17 cellular contexts compared by ENCODE assay signal in genomic region chr12:53011889-53012288, GRCh38. TPM values are rescaled to one million over a fixed set of nuclear protein-coding genes. Genes with fewer than 3 reads are reported as not detected.
A peak's percentile ranks its signal among the peaks of the same experiment; 100 is the strongest.
DNase-seq lines count a peak whose midpoint lies in the region; ATAC-seq and TF ChIP-seq lines count a peak whose summit lies in the region.
"Had no signal": no experiment of that assay in that cellular context is flagged by ENCODE, and none has a peak within 500 bp of the region (broad histone marks: within the 10 kb centered on the region; RNA-seq: fewer than 3 reads in every experiment).

No MANE protein-coding gene starts in this region.

- peak overlapping the region in 1 of 3 donors; percentile 22 for H3K4me3 ChIP-seq in right lobe of liver
- no peak overlapping the region for H3K4me3 ChIP-seq in aorta (ENCODE audit: low read length in 2 of 2)
- H3K4me3 ChIP-seq: adrenal gland, SJSA1, testis had no signal

- H3K27me3 ChIP-seq in right lobe of liver (no peaks in the 10 kb centered on the region), aorta (ENCODE audit: control insufficient read depth in 1 of 2, insufficient read depth in 2 of 2, low read length in 1 of 2) (no peaks in the 10 kb centered on the region)
- H3K27me3 ChIP-seq: adrenal gland, SJSA1, testis had no signal

- peak overlapping the region; percentile 19; the same call in 1 of the 2 replicates for H3K27ac ChIP-seq in 22Rv1
- H3K27ac ChIP-seq in VCaP: peak overlapping the region; percentile 33
- peak overlapping the region in 2 of 3 donors; percentile 62 to 69 for H3K27ac ChIP-seq in right lobe of liver
- H3K27ac ChIP-seq in aorta (ENCODE audit: low read depth in 1 of 2, low read length in 2 of 2): no peak overlapping the region
- H3K27ac ChIP-seq: adrenal gland, SJSA1, testis had no signal

- WGBS in right lobe of liver (ENCODE audit: insufficient coverage, low coverage, low lambda C conversion rate, missing lambda C conversion rate): 49% methylated on average over 3 of the region's 3 CpGs
- 80 to 87% methylated on average over 3 of the region's 3 CpGs for WGBS in aorta, 2 donors

- DNase-seq in Caki2 (ENCODE audit: low read depth) (peak; percentile 33), right lobe of liver (no peak), aorta (no peak), NCI-H1417 treated with DMSO at 0.1 percent for 48 hours (lab: John Stamatoyannopoulos, UW) (no peak), posterior cingulate gyrus (no peak)
- DNase-seq: activated CD4-positive, alpha-beta T cell treated with anti-CD3 and anti-CD28 coated beads for 1 hour; adrenal gland; caudate nucleus; MM.1S; NCI-H187 treated with DMSO at 0.1 percent for 48 hours; NCI-H510A; stimulated activated CD4-positive, alpha-beta T cell treated with anti-CD3 and anti-CD28 coated beads, Interleukin-2, amount 100 ng/mL, for 48 hours; testis had no signal

- TF ChIP-seq CTCF in 22Rv1 (IDR thresholded peaks at IDR 0.05) (no peak), VCaP (conservative IDR thresholded peaks at IDR 0.05) (no peak), right lobe of liver (IDR thresholded peaks at IDR 0.05) (no peak)

- peak; percentile 66 to 80 (median 78) for ATAC-seq in right lobe of liver
- no peak for ATAC-seq in HG03460 (IDR thresholded peaks at IDR 0.05; ENCODE audit: unreplicated experiment)
- no peak for ATAC-seq in aorta (ENCODE audit: low FRiP score)

- H3K36me3 ChIP-seq in right lobe of liver: peaks cover 0 to 16% (median 2%) of the 10 kb centered on the region in 4 donors
- no peaks in the 10 kb centered on the region for H3K36me3 ChIP-seq in aorta (ENCODE audit: control insufficient read depth in 1 of 2, insufficient read depth in 2 of 2, low read length in 1 of 2)

- peaks cover 2 to 77% (median 28%) of the 10 kb centered on the region in 4 donors for H3K4me1 ChIP-seq in right lobe of liver
- peaks cover 0 to 2% of the 10 kb centered on the region in 2 donors for H3K4me1 ChIP-seq in aorta (ENCODE audit: control insufficient read depth in 1 of 2, insufficient read depth in 2 of 2, low read length in 2 of 2)

- intact Hi-C loops in right lobe of liver (cut with DNase I) (no loop called here), aorta (cut with DNase I) (no loop called here), posterior cingulate gyrus (cut with DNase I) (no loop called here)

- TF ChIP-seq POLR2A in right lobe of liver (IDR thresholded peaks at IDR 0.05): no peak

- H3K9me3 ChIP-seq in right lobe of liver (no peaks in the 10 kb centered on the region), aorta (ENCODE audit: control insufficient read depth, low read length) (no peaks in the 10 kb centered on the region)
- H3K9me3 ChIP-seq: adrenal gland, SJSA1, testis had no signal

- in situ Hi-C loops in Caki2 (cut with HindIII; ENCODE audit: low pct_unique_long_range_greater_than_20kb, low sequenced_read_pairs): no loop called here

RNA-seq across cellular contexts. Expression of gene EIF4B, which starts 5.6 kb away (rescaled TPM):
- total RNA-seq in Caki2 (2014; rRNA removed; shearing (Covaris generic); ENCODE audit: low replicate concordance): 834 and 874 TPM in 2 replicates
- total RNA-seq in right lobe of liver: 100 to 1,000 TPM; 143 to 270 (median 180) TPM
- total RNA-seq in aorta: 100 to 1,000 TPM; 353 to 439 TPM
- polyA plus RNA-seq in aorta: 100 to 1,000 TPM; 147 to 259 TPM

RNA-seq across cellular contexts. Expression of gene TNS2, which starts 38.0 kb away (rescaled TPM):
- 5.1 and 5.6 TPM in 2 replicates for total RNA-seq in Caki2 (2014; rRNA removed; shearing (Covaris generic); ENCODE audit: low replicate concordance)
- total RNA-seq in right lobe of liver (100 to 1,000 TPM in 3 of 6 experiments, 10 to 100 TPM in 3; 50.5 to 139 (median 86.9) TPM), aorta (100 to 1,000 TPM; 198 to 275 TPM)
- polyA plus RNA-seq in aorta: 100 to 1,000 TPM; 130 to 412 TPM

Comparison
In these comparisons a context has a peak if more than half of its experiments do, and no peak if none do; other contexts are left out.
1. H3K27ac ChIP-seq: peak in 22Rv1 (single experiment), VCaP (single experiment) and right lobe of liver (2 of 3); none in aorta (0 of 2).
2. ATAC-seq: peak in right lobe of liver (4 of 4); none in HG03460 (single experiment) and aorta (single experiment).